Comparison of ENCODE assay signal across 8 cellular contexts in genomic region chr12:69330475-69331473, GRCh38. TPM values are rescaled to one million over a fixed set of nuclear protein-coding genes. Genes with fewer than 3 reads are reported as not detected.
DNase-seq lines count a peak whose midpoint lies in the region; ATAC-seq, FAIRE-seq and TF ChIP-seq lines count a peak whose summit lies in the region.

No MANE protein-coding gene starts in this region.

- H3K27ac ChIP-seq in kidney (ENCODE audit: low read depth in 2 of 2, low read length in 2 of 2): peak overlapping the region; percentile 30 to 56

- H3K4me3 ChIP-seq in astrocyte of the cerebellum (ENCODE audit: low read depth, low read length) (peak overlapping the region; percentile 26), kidney (ENCODE audit: low read length in 2 of 2) (peak overlapping the region; percentile 76 to 79)

- no peak for TF ChIP-seq CTCF in astrocyte of the cerebellum (IDR thresholded peaks at IDR 0.05; ENCODE audit: low read depth, low read length, missing control alignments)
- TF ChIP-seq CTCF in kidney (IDR thresholded peaks at IDR 0.05; ENCODE audit: borderline replicate concordance, extremely low read depth, insufficient read depth): no peak

- peak; percentile 76 for ATAC-seq in HG03108 (IDR thresholded peaks at IDR 0.05; ENCODE audit: unreplicated experiment)

- H3K4me1 ChIP-seq in kidney (ENCODE audit: control insufficient read depth in 1 of 2, insufficient read depth in 1 of 2, low read depth in 1 of 2, low read length in 2 of 2): peaks cover 2 to 6% of the 10 kb centered on the region in 2 donors

- H3K9ac ChIP-seq in kidney (ENCODE audit: low read length in 2 of 2): peak overlapping the region; percentile 55 to 72

- no peak for FAIRE-seq in kidney (lab: Jason Lieb, UNC)

- in situ Hi-C loops in astrocyte of the cerebellum (cut with HindIII; ENCODE audit: low sequenced_read_pairs): no loop called here

- DNase-seq in SIG-M5 treated with dmso at 0.1 percent for 504 hours (lab: John Stamatoyannopoulos, UW; ENCODE audit: unreplicated experiment) (peak; percentile 47), SIG-M5 (lab: John Stamatoyannopoulos, UW) (no peak), T-helper 1 cell (peak; percentile 13 to 74 (median 37)), astrocyte of the cerebellum (ENCODE audit: low read depth) (no peak), kidney (no peak), NCI-H446 (lab: John Stamatoyannopoulos, UW) (no peak)
- peak; percentile 57 to 64 for DNase-seq in stimulated activated CD4-positive, alpha-beta T cell treated with anti-CD3 and anti-CD28 coated beads, Interleukin-2, amount 100 ng/mL, for 24 hours

- intact Hi-C loops in kidney (cut with DNase I): no loop called here

- no peaks in the 10 kb centered on the region for H3K9me3 ChIP-seq in kidney (ENCODE audit: control insufficient read depth in 1 of 2, low read length in 2 of 2)

- no peaks in the 10 kb centered on the region for H3K36me3 ChIP-seq in kidney (ENCODE audit: control insufficient read depth in 1 of 2, insufficient read depth in 2 of 2, low read length in 2 of 2)

RNA-seq across cellular contexts. Expression of gene LYZ, which starts 17.4 kb away (rescaled TPM):
- total RNA-seq in kidney: 70.9 TPM
- 7.1 TPM for polyA plus RNA-seq in kidney (ENCODE audit: insufficient read depth, low read depth, low replicate concordance)

RNA-seq across cellular contexts. Expression of gene YEATS4, which starts 28.8 kb away (rescaled TPM):
- total RNA-seq in kidney: 14.5 TPM
- polyA plus RNA-seq in kidney (ENCODE audit: insufficient read depth, low read depth, low replicate concordance): 15.6 TPM

Comparison
In these comparisons a context has a peak if more than half of its experiments do, and no peak if none do; other contexts are left out.
1. DNase-seq: peak in SIG-M5 treated with dmso at 0.1 percent for 504 hours (single experiment), T-helper 1 cell (5 of 5) and stimulated activated CD4-positive, alpha-beta T cell treated with anti-CD3 and anti-CD28 coated beads, Interleukin-2, amount 100 ng/mL, for 24 hours (2 of 2); none in SIG-M5 (single experiment), astrocyte of the cerebellum (single experiment), kidney (single experiment) and NCI-H446 (0 of 2).